ENCODE assay signal across 1 cellular context in genomic region chr9:96587916-96588315, GRCh38.
TF ChIP-seq lines count a peak whose summit lies in the region.

No MANE protein-coding gene starts in this region.

TF ChIP-seq in GM23338, 12 proteins besides CTCF, POLR2A, EP300 and RAD21 (continued from another document):
- no peak for TF ChIP-seq ZNF462 (CRISPR knock-in tag; IDR thresholded peaks at IDR 0.05)
- no peak for TF ChIP-seq EZH2phosphoT487 (IDR thresholded peaks at IDR 0.05; ENCODE audit: unreplicated experiment)
- no peak for TF ChIP-seq NANOG (IDR thresholded peaks at IDR 0.05; ENCODE audit: borderline replicate concordance)
- TF ChIP-seq EZH2 (IDR thresholded peaks at IDR 0.05; ENCODE audit: low read depth, unreplicated experiment), result no peak
- no peak for TF ChIP-seq ETS1 (IDR thresholded peaks at IDR 0.05)
- no peak for TF ChIP-seq POLR2AphosphoS5 (IDR thresholded peaks at IDR 0.05; ENCODE audit: low read depth)
- TF ChIP-seq ZNF114 (CRISPR knock-in tag; IDR thresholded peaks at IDR 0.05), result no peak
- TF ChIP-seq JUNB (IDR thresholded peaks at IDR 0.05; ENCODE audit: unreplicated experiment), result no peak
